In the genomic region with DNA sequence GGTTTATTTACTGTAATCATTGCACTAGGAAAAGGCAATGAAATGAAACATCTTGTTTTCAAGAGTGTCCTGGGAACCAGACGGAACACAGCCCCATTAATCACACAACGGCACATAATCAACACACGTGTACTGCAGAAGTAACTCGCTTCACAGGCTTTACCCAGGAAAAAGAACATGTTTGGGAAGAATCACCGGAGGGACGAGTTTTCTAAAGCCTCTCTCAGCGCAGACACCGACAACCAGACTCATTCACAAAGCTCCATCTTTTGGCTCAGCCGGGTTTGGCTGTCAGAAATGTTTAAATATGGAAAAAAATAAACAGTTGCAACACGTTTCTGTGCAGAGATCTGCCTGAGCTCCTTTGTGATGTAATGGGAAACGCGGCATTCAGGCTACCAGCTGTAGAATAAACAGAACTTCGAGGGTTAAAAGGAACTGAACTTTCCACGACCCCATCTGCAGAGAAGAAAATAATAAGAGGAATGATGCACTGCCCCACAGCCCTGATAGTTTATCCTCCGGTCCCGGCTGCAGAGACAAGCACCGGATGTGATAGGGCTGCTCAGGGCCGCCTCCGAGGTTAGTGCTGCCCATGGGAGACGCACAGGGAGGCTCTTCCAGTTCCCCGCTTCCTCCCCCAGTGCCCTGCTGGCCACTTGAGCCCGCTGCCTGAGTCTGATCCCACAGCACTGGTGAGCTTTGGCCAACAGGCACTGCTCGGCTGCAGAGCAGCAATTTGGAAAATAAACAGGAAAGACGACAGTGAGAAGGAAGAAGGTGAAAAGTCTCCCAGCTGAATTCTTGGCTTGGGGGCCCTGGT, we compare ENCODE assay signal across 9 cellular contexts.
DNase-seq lines count a peak whose midpoint lies in the region; FAIRE-seq and TF ChIP-seq lines count a peak whose summit lies in the region.
"Had no signal": no experiment of that assay in that cellular context is flagged by ENCODE, and none has a peak within 500 bp of the region (broad histone marks: within the 10 kb centered on the region; RNA-seq: fewer than 3 reads in every experiment).

No MANE protein-coding gene starts in this region.

- H3K27ac ChIP-seq in temporal lobe (ENCODE audit: low read depth, low read length), result peak overlapping the region; percentile 31

- DNase-seq in NCI-H1092 (lab: John Stamatoyannopoulos, UW), result peak; percentile 10
- DNase-seq in bronchial epithelial cell (ENCODE audit: low read depth), result peak; percentile 65
- DNase-seq in left kidney (ENCODE audit: low read depth, low spot score), result peak; percentile 95
- no peak for DNase-seq in NCI-H2081 treated with DMSO at 0.1 percent for 48 hours (lab: John Stamatoyannopoulos, UW)
- DNase-seq in epidermal melanocyte (ENCODE audit: insufficient read length, low spot score), result no peak
- DNase-seq in activated CD4-positive, alpha-beta T cell treated with anti-CD3 and anti-CD28 coated beads for 4 hours, result no peak
- DNase-seq in cerebellar cortex (ENCODE audit: low spot score), result no peak

- H3K4me3 ChIP-seq in bronchial epithelial cell (ENCODE audit: low read depth, low read length), result no peak overlapping the region

- peaks cover 4% of the 10 kb centered on the region for H3K36me3 ChIP-seq in bronchial epithelial cell (ENCODE audit: control insufficient read depth, insufficient read depth, low read length)

- H3K27me3 ChIP-seq in bronchial epithelial cell (ENCODE audit: control insufficient read depth, insufficient read depth, low read length), result no peaks in the 10 kb centered on the region

- FAIRE-seq in bronchial epithelial cell (lab: Jason Lieb, UNC), result no peak
- FAIRE-seq: colon had no signal

- TF ChIP-seq CTCF in bronchial epithelial cell (IDR thresholded peaks at IDR 0.05; ENCODE audit: insufficient read depth, low read length, severe bottlenecking), result no peak

Comparison
In these comparisons a context has a peak if more than half of its experiments do, and no peak if none do; other contexts are left out.
1. DNase-seq: peak in NCI-H1092 (single experiment), bronchial epithelial cell (single experiment) and left kidney (single experiment); none in NCI-H2081 treated with DMSO at 0.1 percent for 48 hours (single experiment), epidermal melanocyte (single experiment), activated CD4-positive, alpha-beta T cell treated with anti-CD3 and anti-CD28 coated beads for 4 hours (0 of 2) and cerebellar cortex (single experiment).